Comparison of ENCODE assay signal across 15 cellular contexts in the genomic region with DNA sequence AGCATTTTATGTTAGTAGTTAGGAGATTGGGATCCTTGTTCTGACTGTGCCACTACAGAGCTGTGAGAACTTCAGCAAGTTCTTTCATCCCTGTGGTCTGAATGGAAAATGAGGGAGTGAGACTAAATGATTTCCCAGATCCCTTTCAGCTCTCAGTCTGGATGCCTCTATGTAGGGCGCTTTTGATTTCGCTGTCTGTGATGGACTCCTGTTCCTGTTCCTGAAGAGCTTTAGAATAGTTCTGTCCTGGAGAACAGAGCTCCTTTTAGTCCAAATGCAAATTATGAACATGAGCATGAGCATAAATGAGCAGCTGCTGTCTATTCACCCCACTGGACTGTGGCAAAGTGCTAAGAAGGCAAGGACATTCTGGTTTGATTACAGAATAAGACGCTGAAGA.
A peak's percentile ranks its signal among the peaks of the same experiment; 100 is the strongest.
DNase-seq lines count a peak whose midpoint lies in the region; TF ChIP-seq lines count a peak whose summit lies in the region.
"Had no signal": no experiment of that assay in that cellular context is flagged by ENCODE, and none has a peak within 500 bp of the region (broad histone marks: within the 10 kb centered on the region; RNA-seq: fewer than 3 reads in every experiment).

No MANE protein-coding gene starts in this region.

- no peaks in the 10 kb centered on the region for H3F3A ChIP-seq in MM.1S (ENCODE audit: insufficient read depth, low read length)

- no peak overlapping the region for H2AFZ ChIP-seq in mesenchymal stem cell (ENCODE audit: low read depth, low read length)
- no peak overlapping the region for H2AFZ ChIP-seq in MM.1S (ENCODE audit: low read length)

- 95% methylated on average over 3 of the region's 3 CpGs for WGBS in mesenchymal stem cell

- peak; percentile 34 for DNase-seq in RPMI7951 (ENCODE audit: low read depth)
- DNase-seq in foreskin melanocyte: peak; percentile 11
- no peak for DNase-seq in mesenchymal stem cell
- peak; percentile 37 for DNase-seq in superior temporal gyrus (ENCODE audit: extremely low spot score)
- DNase-seq in NCI-H524 (lab: John Stamatoyannopoulos, UW): no peak
- DNase-seq in MM.1S: no peak
- no peak for DNase-seq in SIG-M5 treated with dmso at 0.1 percent for 504 hours (lab: John Stamatoyannopoulos, UW; ENCODE audit: unreplicated experiment)
- DNase-seq: ACHN; Caco-2; CD4-positive, alpha-beta T cell; DMS153; DMS79 treated with DMSO at 0.1 percent for 48 hours had no signal

- no peaks in the 10 kb centered on the region for H3K36me3 ChIP-seq in mesenchymal stem cell (ENCODE audit: control insufficient read depth in 1 of 2, insufficient read depth in 2 of 2, low read depth in 1 of 2, low read length in 2 of 2)
- no peaks in the 10 kb centered on the region for H3K36me3 ChIP-seq in MM.1S (replicated peaks; ENCODE audit: insufficient read depth, low read length)
- H3K36me3 ChIP-seq: HAP-1 had no signal

- H3K4me2 ChIP-seq in mesenchymal stem cell (ENCODE audit: low read length, poor library complexity, severe bottlenecking): no peak overlapping the region
- no peak overlapping the region for H3K4me2 ChIP-seq in MM.1S (ENCODE audit: low read depth, low read length)

- H2BK15ac ChIP-seq in mesenchymal stem cell (ENCODE audit: low read depth, poor library complexity, severe bottlenecking): no peak overlapping the region

- H3K9me3 ChIP-seq in mesenchymal stem cell (ENCODE audit: control insufficient read depth, low read length) (no peaks in the 10 kb centered on the region), MM.1S (replicated peaks; ENCODE audit: insufficient read depth, low read length) (no peaks in the 10 kb centered on the region)
- H3K9me3 ChIP-seq: Caco-2, HAP-1 had no signal

- no peak overlapping the region for H3K4me3 ChIP-seq in mesenchymal stem cell (ENCODE audit: insufficient read depth in 1 of 2, low read depth in 1 of 2, low read length in 2 of 2)
- no peak overlapping the region for H3K4me3 ChIP-seq in MM.1S (ENCODE audit: low read length)
- H3K4me3 ChIP-seq: GM12878, HAP-1 had no signal

- H2BK120ac ChIP-seq in mesenchymal stem cell (ENCODE audit: low read depth, low read length): no peak overlapping the region

- H3K27me3 ChIP-seq in mesenchymal stem cell (ENCODE audit: control insufficient read depth in 1 of 2, insufficient read depth in 1 of 2, low read length in 2 of 2) (no peaks in the 10 kb centered on the region), MM.1S (replicated peaks; ENCODE audit: insufficient read depth, low read length) (no peaks in the 10 kb centered on the region)

- H3K79me2 ChIP-seq in MM.1S (ENCODE audit: low read length): no peaks in the 10 kb centered on the region

- H2AK5ac ChIP-seq in mesenchymal stem cell (ENCODE audit: low read length, severe bottlenecking): peak overlapping the region; percentile 70

- H2BK12ac ChIP-seq in mesenchymal stem cell (ENCODE audit: low read length in 2 of 2): no peak overlapping the region

- no peaks in the 10 kb centered on the region for H3K79me1 ChIP-seq in mesenchymal stem cell (replicated peaks; ENCODE audit: low read length, poor library complexity, severe bottlenecking)

- no peak for TF ChIP-seq CTCF in MM.1S (IDR thresholded peaks at IDR 0.05; ENCODE audit: low read length)

- no peak overlapping the region for H4K8ac ChIP-seq in mesenchymal stem cell (ENCODE audit: low read length)

- no peak overlapping the region for H3K14ac ChIP-seq in mesenchymal stem cell (ENCODE audit: low read length in 2 of 2)

- no peak overlapping the region for H3K18ac ChIP-seq in mesenchymal stem cell (ENCODE audit: low read depth in 1 of 2, low read length in 2 of 2)

- no peak overlapping the region for H3K9ac ChIP-seq in mesenchymal stem cell (ENCODE audit: low read length)
- H3K9ac ChIP-seq in MM.1S (ENCODE audit: low read length): no peak overlapping the region

- no peak overlapping the region for H3K27ac ChIP-seq in mesenchymal stem cell (ENCODE audit: low read length, poor library complexity, severe bottlenecking)
- H3K27ac ChIP-seq in MM.1S (ENCODE audit: low read length): no peak overlapping the region
- H3K27ac ChIP-seq: C4-2B had no signal

- no peak overlapping the region for H3K23ac ChIP-seq in mesenchymal stem cell (ENCODE audit: low read length in 2 of 2)

- no peaks in the 10 kb centered on the region for H4K20me1 ChIP-seq in MM.1S (ENCODE audit: insufficient read depth, low read length)

- H4K91ac ChIP-seq in mesenchymal stem cell (ENCODE audit: low read length): no peak overlapping the region

- no peak overlapping the region for H2BK5ac ChIP-seq in mesenchymal stem cell (ENCODE audit: low read depth, low read length, poor library complexity, severe bottlenecking)

- H3K4ac ChIP-seq in mesenchymal stem cell (ENCODE audit: low read depth in 1 of 2, low read length in 2 of 2): no peak overlapping the region

- H3K4me1 ChIP-seq in mesenchymal stem cell (ENCODE audit: control insufficient read depth, insufficient read depth, low read depth, low read length): no peaks in the 10 kb centered on the region
- H3K4me1 ChIP-seq in MM.1S (ENCODE audit: low read length): no peaks in the 10 kb centered on the region
- H3K4me1 ChIP-seq: HAP-1 had no signal

- no peaks in the 10 kb centered on the region for H3K9me2 ChIP-seq in MM.1S (replicated peaks; ENCODE audit: insufficient read depth, low read length)

Comparison
In these comparisons a context has a peak if more than half of its experiments do, and no peak if none do; other contexts are left out.
1. DNase-seq: peak in RPMI7951 (single experiment), foreskin melanocyte (single experiment) and superior temporal gyrus (single experiment); none in mesenchymal stem cell (single experiment), NCI-H524 (0 of 2), MM.1S (single experiment) and SIG-M5 treated with dmso at 0.1 percent for 504 hours (single experiment).